13 cellular contexts compared by ENCODE assay signal in the genomic region with DNA sequence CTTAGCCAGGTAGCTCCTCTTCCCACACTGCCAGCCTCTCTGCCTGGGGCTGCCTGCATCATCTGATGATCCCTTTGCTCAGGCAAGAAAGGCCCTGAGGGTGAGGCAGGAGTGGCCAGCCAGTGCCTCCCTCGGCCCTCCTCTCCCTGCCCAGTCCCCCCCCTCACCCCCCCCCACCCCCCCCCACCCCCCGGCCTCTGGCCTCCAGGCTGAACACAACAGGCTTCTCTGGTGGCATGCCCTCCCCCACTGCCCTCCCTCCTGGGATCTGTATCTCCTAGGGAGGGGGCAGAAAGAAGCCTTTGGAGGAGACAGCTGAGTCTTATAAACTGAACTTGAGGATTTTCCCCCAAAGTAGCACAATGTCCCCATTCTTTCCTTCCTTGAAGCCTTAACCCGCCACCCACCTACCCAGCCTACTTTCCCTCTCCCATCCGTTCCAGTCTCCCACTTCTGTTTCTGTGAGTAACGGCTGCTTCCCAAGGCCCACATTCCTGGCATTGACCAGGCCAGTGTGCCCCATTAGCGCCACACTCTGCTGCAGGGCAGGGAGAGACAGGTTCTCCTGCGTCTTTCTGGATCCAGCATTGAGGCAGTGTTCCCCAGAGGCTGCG.
A peak's percentile ranks its signal among the peaks of the same experiment; 100 is the strongest.
DNase-seq lines count a peak whose midpoint lies in the region; ATAC-seq, FAIRE-seq and TF ChIP-seq lines count a peak whose summit lies in the region.
"Had no signal": no experiment of that assay in that cellular context is flagged by ENCODE, and none has a peak within 500 bp of the region (broad histone marks: within the 10 kb centered on the region; RNA-seq: fewer than 3 reads in every experiment).

No MANE protein-coding gene starts in this region.

- FAIRE-seq in RCC 7860 (lab: Jason Lieb, UNC), result no peak

- peak; percentile 32 for ATAC-seq in SK-N-SH treated with all-trans-retinoic acid at 6 μM for 48 hours
- ATAC-seq in left ventricle myocardium superior, result peak; percentile 38
- ATAC-seq in HG02938 (IDR thresholded peaks at IDR 0.05; ENCODE audit: unreplicated experiment), result no peak
- ATAC-seq: activated T-cell treated with anti-CD3 and anti-CD28 coated beads, Interleukin-2, amount 50 U/mL, for 4 hours had no signal

- peak; percentile 81 for DNase-seq in ELF-1 (ENCODE audit: low read depth, low spot score)
- no peak for DNase-seq in left ventricle myocardium superior
- DNase-seq in renal cortical epithelial cell (ENCODE audit: low read depth), result peak; percentile 54
- DNase-seq in RCC 7860 (ENCODE audit: low spot score), result no peak
- no peak for DNase-seq in NCI-H1694 treated with DMSO at 0.1 percent for 48 hours (lab: John Stamatoyannopoulos, UW)
- DNase-seq in NCI-H82 treated with DMSO at 0.1 percent for 48 hours (lab: John Stamatoyannopoulos, UW; ENCODE audit: unreplicated experiment), result no peak
- DNase-seq: activated CD4-positive, alpha-beta T cell treated with anti-CD3 and anti-CD28 coated beads for 1 hour; activated T-cell treated with anti-CD3 and anti-CD28 coated beads, Interleukin-2, amount 50 U/mL, for 4 hours; erythroblast; NCI-H146; NCI-H748 treated with DMSO at 0.1 percent for 48 hours had no signal

- intact Hi-C loops in left ventricle myocardium superior (cut with micrococcal nuclease), result no loop called here

TF ChIP-seq in SK-N-SH treated with all-trans-retinoic acid at 6 μM for 48 hours, 23 proteins besides CTCF, POLR2A, EP300 and RAD21:
- TF ChIP-seq ARNTL (CRISPR knock-in tag; IDR thresholded peaks at IDR 0.05; ENCODE audit: borderline replicate concordance, low read depth), result no peak
- no peak for TF ChIP-seq PPARA (CRISPR knock-in tag; IDR thresholded peaks at IDR 0.05; ENCODE audit: borderline replicate concordance)
- no peak for TF ChIP-seq ZNF70 (CRISPR knock-in tag; IDR thresholded peaks at IDR 0.05)
- TF ChIP-seq, protein P1, sequence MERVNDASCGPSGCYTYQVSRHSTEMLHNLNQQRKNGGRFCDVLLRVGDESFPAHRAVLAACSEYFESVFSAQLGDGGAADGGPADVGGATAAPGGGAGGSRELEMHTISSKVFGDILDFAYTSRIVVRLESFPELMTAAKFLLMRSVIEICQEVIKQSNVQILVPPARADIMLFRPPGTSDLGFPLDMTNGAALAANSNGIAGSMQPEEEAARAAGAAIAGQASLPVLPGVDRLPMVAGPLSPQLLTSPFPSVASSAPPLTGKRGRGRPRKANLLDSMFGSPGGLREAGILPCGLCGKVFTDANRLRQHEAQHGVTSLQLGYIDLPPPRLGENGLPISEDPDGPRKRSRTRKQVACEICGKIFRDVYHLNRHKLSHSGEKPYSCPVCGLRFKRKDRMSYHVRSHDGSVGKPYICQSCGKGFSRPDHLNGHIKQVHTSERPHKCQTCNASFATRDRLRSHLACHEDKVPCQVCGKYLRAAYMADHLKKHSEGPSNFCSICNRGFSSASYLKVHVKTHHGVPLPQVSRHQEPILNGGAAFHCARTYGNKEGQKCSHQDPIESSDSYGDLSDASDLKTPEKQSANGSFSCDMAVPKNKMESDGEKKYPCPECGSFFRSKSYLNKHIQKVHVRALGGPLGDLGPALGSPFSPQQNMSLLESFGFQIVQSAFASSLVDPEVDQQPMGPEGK (CRISPR knock-in tag; IDR thresholded peaks at IDR 0.05; ENCODE audit: borderline replicate concordance), result no peak
- no peak for TF ChIP-seq CSDC2 (CRISPR knock-in tag; IDR thresholded peaks at IDR 0.05)
- no peak for TF ChIP-seq TCF4 (CRISPR knock-in tag; IDR thresholded peaks at IDR 0.05; ENCODE audit: borderline replicate concordance)
- no peak for TF ChIP-seq POU6F1 (CRISPR knock-in tag; IDR thresholded peaks at IDR 0.05; ENCODE audit: borderline replicate concordance, low read depth)
- no peak for TF ChIP-seq GLIS3 (CRISPR knock-in tag; IDR thresholded peaks at IDR 0.05)
- no peak for TF ChIP-seq TOX (CRISPR knock-in tag; IDR thresholded peaks at IDR 0.05; ENCODE audit: borderline replicate concordance)
- TF ChIP-seq ZFP3 (CRISPR knock-in tag; IDR thresholded peaks at IDR 0.05), result no peak
- no peak for TF ChIP-seq OSR1 (CRISPR knock-in tag; IDR thresholded peaks at IDR 0.05)
- TF ChIP-seq ZNF8 (CRISPR knock-in tag; IDR thresholded peaks at IDR 0.05), result no peak
- no peak for TF ChIP-seq RARB (CRISPR knock-in tag; IDR thresholded peaks at IDR 0.05)
- TF ChIP-seq, protein P2, sequence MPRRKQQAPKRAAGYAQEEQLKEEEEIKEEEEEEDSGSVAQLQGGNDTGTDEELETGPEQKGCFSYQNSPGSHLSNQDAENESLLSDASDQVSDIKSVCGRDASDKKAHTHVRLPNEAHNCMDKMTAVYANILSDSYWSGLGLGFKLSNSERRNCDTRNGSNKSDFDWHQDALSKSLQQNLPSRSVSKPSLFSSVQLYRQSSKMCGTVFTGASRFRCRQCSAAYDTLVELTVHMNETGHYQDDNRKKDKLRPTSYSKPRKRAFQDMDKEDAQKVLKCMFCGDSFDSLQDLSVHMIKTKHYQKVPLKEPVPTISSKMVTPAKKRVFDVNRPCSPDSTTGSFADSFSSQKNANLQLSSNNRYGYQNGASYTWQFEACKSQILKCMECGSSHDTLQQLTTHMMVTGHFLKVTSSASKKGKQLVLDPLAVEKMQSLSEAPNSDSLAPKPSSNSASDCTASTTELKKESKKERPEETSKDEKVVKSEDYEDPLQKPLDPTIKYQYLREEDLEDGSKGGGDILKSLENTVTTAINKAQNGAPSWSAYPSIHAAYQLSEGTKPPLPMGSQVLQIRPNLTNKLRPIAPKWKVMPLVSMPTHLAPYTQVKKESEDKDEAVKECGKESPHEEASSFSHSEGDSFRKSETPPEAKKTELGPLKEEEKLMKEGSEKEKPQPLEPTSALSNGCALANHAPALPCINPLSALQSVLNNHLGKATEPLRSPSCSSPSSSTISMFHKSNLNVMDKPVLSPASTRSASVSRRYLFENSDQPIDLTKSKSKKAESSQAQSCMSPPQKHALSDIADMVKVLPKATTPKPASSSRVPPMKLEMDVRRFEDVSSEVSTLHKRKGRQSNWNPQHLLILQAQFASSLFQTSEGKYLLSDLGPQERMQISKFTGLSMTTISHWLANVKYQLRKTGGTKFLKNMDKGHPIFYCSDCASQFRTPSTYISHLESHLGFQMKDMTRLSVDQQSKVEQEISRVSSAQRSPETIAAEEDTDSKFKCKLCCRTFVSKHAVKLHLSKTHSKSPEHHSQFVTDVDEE (CRISPR knock-in tag; IDR thresholded peaks at IDR 0.05), result no peak
- no peak for TF ChIP-seq ISL1 (CRISPR knock-in tag; IDR thresholded peaks at IDR 0.05)
- TF ChIP-seq ESRRG (CRISPR knock-in tag; IDR thresholded peaks at IDR 0.05), result no peak
- no peak for TF ChIP-seq ZNF565 (CRISPR knock-in tag; conservative IDR thresholded peaks at IDR 0.05; ENCODE audit: low read depth)
- TF ChIP-seq BACH2 (CRISPR knock-in tag; IDR thresholded peaks at IDR 0.05; ENCODE audit: borderline replicate concordance), result no peak
- no peak for TF ChIP-seq ZC3H10 (CRISPR knock-in tag; IDR thresholded peaks at IDR 0.05)
- TF ChIP-seq, protein P3, sequence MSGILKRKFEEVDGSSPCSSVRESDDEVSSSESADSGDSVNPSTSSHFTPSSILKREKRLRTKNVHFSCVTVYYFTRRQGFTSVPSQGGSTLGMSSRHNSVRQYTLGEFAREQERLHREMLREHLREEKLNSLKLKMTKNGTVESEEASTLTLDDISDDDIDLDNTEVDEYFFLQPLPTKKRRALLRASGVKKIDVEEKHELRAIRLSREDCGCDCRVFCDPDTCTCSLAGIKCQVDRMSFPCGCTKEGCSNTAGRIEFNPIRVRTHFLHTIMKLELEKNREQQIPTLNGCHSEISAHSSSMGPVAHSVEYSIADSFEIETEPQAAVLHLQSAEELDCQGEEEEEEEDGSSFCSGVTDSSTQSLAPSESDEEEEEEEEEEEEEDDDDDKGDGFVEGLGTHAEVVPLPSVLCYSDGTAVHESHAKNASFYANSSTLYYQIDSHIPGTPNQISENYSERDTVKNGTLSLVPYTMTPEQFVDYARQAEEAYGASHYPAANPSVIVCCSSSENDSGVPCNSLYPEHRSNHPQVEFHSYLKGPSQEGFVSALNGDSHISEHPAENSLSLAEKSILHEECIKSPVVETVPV (CRISPR knock-in tag; IDR thresholded peaks at IDR 0.05), result no peak

Comparison
In these comparisons a context has a peak if more than half of its experiments do, and no peak if none do; other contexts are left out.
1. DNase-seq: peak in ELF-1 (single experiment) and renal cortical epithelial cell (single experiment); none in left ventricle myocardium superior (single experiment), RCC 7860 (single experiment), NCI-H1694 treated with DMSO at 0.1 percent for 48 hours (single experiment) and NCI-H82 treated with DMSO at 0.1 percent for 48 hours (single experiment).